16 cellular contexts compared by ENCODE assay signal in genomic region chr6:33770116-33770832, GRCh38. TPM values are rescaled to one million over a fixed set of nuclear protein-coding genes. Genes with fewer than 3 reads are reported as not detected.
DNase-seq lines count a peak whose midpoint lies in the region; ATAC-seq, FAIRE-seq and TF ChIP-seq lines count a peak whose summit lies in the region.
"Had no signal": no experiment of that assay in that cellular context is flagged by ENCODE, and none has a peak within 500 bp of the region (broad histone marks: within the 10 kb centered on the region; RNA-seq: fewer than 3 reads in every experiment).

No MANE protein-coding gene starts in this region.

- H3K27me3 ChIP-seq in hepatocyte (no peaks in the 10 kb centered on the region), sigmoid colon (peaks cover 0 to 9% (median 0%) of the 10 kb centered on the region in 3 donors)

- TF ChIP-seq EP300 in sigmoid colon (IDR thresholded peaks at IDR 0.05): no peak

- H3K4me1 ChIP-seq in hepatocyte (ENCODE audit: insufficient read depth): peaks cover 33% of the 10 kb centered on the region
- H3K4me1 ChIP-seq in sigmoid colon: peaks cover 0 to 43% (median 36%) of the 10 kb centered on the region in 4 donors

- no peaks in the 10 kb centered on the region for H3K9me2 ChIP-seq in hepatocyte (replicated peaks; ENCODE audit: insufficient read depth)

- no peak overlapping the region for H2AFZ ChIP-seq in hepatocyte
- H2AFZ ChIP-seq: PC-9 had no signal

- no peaks in the 10 kb centered on the region for H3K9me3 ChIP-seq in SK-N-MC (ENCODE audit: low read depth, low read length)
- no peaks in the 10 kb centered on the region for H3K9me3 ChIP-seq in hepatocyte (ENCODE audit: low read depth)
- H3K9me3 ChIP-seq in sigmoid colon: no peaks in the 10 kb centered on the region
- H3K9me3 ChIP-seq: neutrophil had no signal

- TF ChIP-seq POLR2A in GM12892 (IDR thresholded peaks at IDR 0.05; ENCODE audit: low read depth, low read length): 0 out of 2 replicates have a peak, but pooled peaks have one; percentile 18
- TF ChIP-seq POLR2A in sigmoid colon (IDR thresholded peaks at IDR 0.05): no peak

- intact Hi-C loops in sigmoid colon (cut with DNase I): loop anchor here (2.0 to 5.0 kb wide), 2 partner anchors 117 to 385 kb away; no protein-coding TSS in a partner anchor

- no peak for DNase-seq in GM12892 (ENCODE audit: insufficient read length)
- no peak for DNase-seq in SK-N-MC (ENCODE audit: low read depth, low spot score)
- DNase-seq in hepatocyte (ENCODE audit: low spot score): no peak
- DNase-seq in sigmoid colon: no peak
- no peak for DNase-seq in epidermal melanocyte (ENCODE audit: insufficient read length, low spot score)
- no peak for DNase-seq in NCI-H524 treated with DMSO at 0.1 percent for 48 hours (lab: John Stamatoyannopoulos, UW)
- DNase-seq: activated T-cell treated with anti-CD3 and anti-CD28 coated beads, Interleukin-2, amount 50 U/mL, for 24 hours; immature natural killer cell; KBM-7; NCI-H187; PC-9 had no signal

- H3K36me3 ChIP-seq in SK-N-MC (ENCODE audit: insufficient read depth, low read length) (peaks cover 21% of the 10 kb centered on the region), hepatocyte (replicated peaks; ENCODE audit: insufficient read depth, low read depth) (no peaks in the 10 kb centered on the region), sigmoid colon (peaks cover 16 to 32% (median 28%) of the 10 kb centered on the region in 4 donors)

- ATAC-seq in HG03045 (IDR thresholded peaks at IDR 0.05; ENCODE audit: unreplicated experiment) (no peak), GM21423 (IDR thresholded peaks at IDR 0.05; ENCODE audit: unreplicated experiment) (no peak)

- WGBS in hepatocyte (ENCODE audit: low lambda C conversion rate, missing lambda C conversion rate): 62% methylated on average over 14 of the region's 14 CpGs
- 48 to 54% methylated on average over 14 of the region's 14 CpGs for WGBS in sigmoid colon, 2 donors

- H3K4me3 ChIP-seq in SK-N-MC: peak overlapping the region; percentile 69
- no peak overlapping the region for H3K4me3 ChIP-seq in hepatocyte
- H3K4me3 ChIP-seq in sigmoid colon: no peak overlapping the region
- H3K4me3 ChIP-seq: PC-9 had no signal

- peak overlapping the region; percentile 19 for H3K4me2 ChIP-seq in hepatocyte

- H3K27ac ChIP-seq in SK-N-MC (peak overlapping the region; percentile 100), hepatocyte (peak overlapping the region; percentile 84), sigmoid colon (peak overlapping the region in 3 of 4 donors; percentile 66 to 75 (median 68))
- H3K27ac ChIP-seq: C4-2B, neutrophil had no signal

- no peak for FAIRE-seq in GM12892 (lab: Jason Lieb, UNC)
- FAIRE-seq: TTC549 had no signal

- H3K9ac ChIP-seq in SK-N-MC (ENCODE audit: insufficient read length): peak overlapping the region; percentile 68

- H4K20me1 ChIP-seq in hepatocyte (ENCODE audit: insufficient read depth, poor library complexity, severe bottlenecking): no peaks in the 10 kb centered on the region

- H3K79me2 ChIP-seq in hepatocyte: no peaks in the 10 kb centered on the region

- TF ChIP-seq CTCF in hepatocyte (IDR thresholded peaks at IDR 0.05; ENCODE audit: poor library complexity): no peak
- no peak for TF ChIP-seq CTCF in sigmoid colon (IDR thresholded peaks at IDR 0.05)

RNA-seq across cellular contexts. Expression of gene LEMD2, which starts 18.7 kb away (rescaled TPM):
- 19.7 TPM for polyA plus RNA-seq in GM12892 (2012; ENCODE audit: missing spikeins)
- total RNA-seq in hepatocyte (38.1 and 41.5 TPM in 2 replicates), sigmoid colon (10 to 100 TPM; 31.8 to 42.7 (median 38.8) TPM)
- polyA plus RNA-seq in hepatocyte (66.3 and 68.2 TPM in 2 replicates), sigmoid colon (10 to 100 TPM; 17.6 to 71.6 (median 18.0) TPM)

RNA-seq across cellular contexts. Expression of gene IP6K3, which starts 23.6 kb away (rescaled TPM):
- polyA plus RNA-seq in GM12892 (2012; ENCODE audit: missing spikeins): not detected
- total RNA-seq in hepatocyte (7.9 and 9.5 TPM in 2 replicates), sigmoid colon (10 to 100 TPM in 1 of 4 donors, 1 to 10 TPM in 3; 4.9 to 10.3 (median 6.4) TPM)
- polyA plus RNA-seq in hepatocyte (21.1 and 25.3 TPM in 2 replicates), sigmoid colon (1 to 10 TPM in 1 of 3 donors, under 1 TPM in 2; 0.46 to 1.1 (median 0.60) TPM)
- total RNA-seq: PC-9 had no signal
- polyA plus RNA-seq: immature natural killer cell had no signal

RNA-seq across cellular contexts. Expression of gene MLN, which starts 33.5 kb away (rescaled TPM):
- polyA plus RNA-seq in GM12892 (2012; ENCODE audit: missing spikeins): not detected
- total RNA-seq in hepatocyte (2.3 and 6.7 TPM in 2 replicates), sigmoid colon (not detected)
- polyA plus RNA-seq in hepatocyte (0.86 and 1.1 TPM in 2 replicates), sigmoid colon (under 1 TPM in 1 of 3 donors, not detected in 2; 0.48 TPM)
- total RNA-seq: PC-9 had no signal
- polyA plus RNA-seq: immature natural killer cell had no signal

RNA-seq across cellular contexts. Expression of gene UQCC2, which starts 58.8 kb away (rescaled TPM):
- 168 TPM for polyA plus RNA-seq in GM12892 (2012; ENCODE audit: missing spikeins)
- total RNA-seq in hepatocyte (33.0 and 44.7 TPM in 2 replicates), sigmoid colon (10 to 100 TPM in 3 of 4 donors, 1 to 10 TPM in 1; 9.5 to 34.9 (median 28.7) TPM)
- polyA plus RNA-seq in hepatocyte (147 and 151 TPM in 2 replicates), sigmoid colon (10 to 100 TPM; 52.3 to 90.9 (median 56.3) TPM)
